Comparison of ENCODE assay signal across 13 cellular contexts in the genomic region with DNA sequence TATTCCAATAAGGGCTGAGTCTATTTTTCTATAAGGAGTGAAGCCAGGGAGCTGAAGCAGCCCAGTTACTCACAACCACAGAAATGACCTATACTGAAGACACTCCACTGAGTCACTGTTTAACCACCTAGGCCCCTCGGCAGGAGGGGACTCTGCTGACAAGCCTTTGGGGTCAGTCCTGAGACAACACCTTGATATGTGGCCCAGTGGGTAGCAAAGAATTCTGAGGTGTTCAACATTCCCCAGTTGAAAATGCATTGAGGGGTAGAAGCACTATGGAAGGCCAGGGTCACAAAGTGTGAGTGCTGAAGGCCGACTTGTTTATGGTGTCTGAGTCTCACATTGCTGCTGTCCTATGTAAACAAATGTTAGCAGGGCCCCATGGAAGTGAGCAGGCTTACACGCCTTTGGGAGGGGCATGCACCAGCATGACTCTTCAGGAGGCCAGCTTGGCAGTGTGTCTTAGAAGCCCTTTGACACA.
DNase-seq lines count a peak whose midpoint lies in the region; ATAC-seq, FAIRE-seq and TF ChIP-seq lines count a peak whose summit lies in the region.
"Had no signal": no experiment of that assay in that cellular context is flagged by ENCODE, and none has a peak within 500 bp of the region (broad histone marks: within the 10 kb centered on the region; RNA-seq: fewer than 3 reads in every experiment).

No MANE protein-coding gene starts in this region.

- no peak for ATAC-seq in HG02870 (IDR thresholded peaks at IDR 0.05; ENCODE audit: unreplicated experiment)
- ATAC-seq: T-cell had no signal

- intact Hi-C loops in adrenal gland (cut with DNase I) = no loop called here

- no peak for TF ChIP-seq POLR2A in adrenal gland (IDR thresholded peaks at IDR 0.05)

- H3K4me3 ChIP-seq in brain microvascular endothelial cell (ENCODE audit: low read depth, low read length) (no peak overlapping the region), liver (ENCODE audit: low read depth in 1 of 3, low read length in 3 of 3) (no peak overlapping the region), adrenal gland (no peak overlapping the region)

- FAIRE-seq in HTR-8/SVneo (lab: Jason Lieb, UNC) = no peak

- no peak for TF ChIP-seq RAD21 in liver (IDR thresholded peaks at IDR 0.05)

- H3K9ac ChIP-seq in liver (ENCODE audit: low read depth in 1 of 2, low read length in 2 of 2) = no peak overlapping the region

- H3K27ac ChIP-seq in brain microvascular endothelial cell = peak overlapping the region; percentile 46
- H3K27ac ChIP-seq in liver (ENCODE audit: low read depth in 1 of 2, low read length in 2 of 2) = no peak overlapping the region
- H3K27ac ChIP-seq in adrenal gland = no peak overlapping the region

- TF ChIP-seq CTCF in brain microvascular endothelial cell (IDR thresholded peaks at IDR 0.05; ENCODE audit: low read depth, low read length, missing control alignments) (no peak), liver (IDR thresholded peaks at IDR 0.05; ENCODE audit: low read depth, low read length, missing input control) (no peak), adrenal gland (IDR thresholded peaks at IDR 0.05) (no peak)

- no peaks in the 10 kb centered on the region for H3K4me1 ChIP-seq in liver (ENCODE audit: control insufficient read depth in 4 of 4, insufficient read depth in 4 of 4, low read length in 3 of 4)
- H3K4me1 ChIP-seq in adrenal gland (replicated peaks in 1 of 2) = no peaks in the 10 kb centered on the region

- no peaks in the 10 kb centered on the region for H3K36me3 ChIP-seq in brain microvascular endothelial cell (replicated peaks)
- no peaks in the 10 kb centered on the region for H3K36me3 ChIP-seq in liver (ENCODE audit: control insufficient read depth in 4 of 4, insufficient read depth in 3 of 4, low read depth in 1 of 4, low read length in 3 of 4)
- H3K36me3 ChIP-seq in adrenal gland (replicated peaks in 1 of 2) = no peaks in the 10 kb centered on the region

- in situ Hi-C loops in brain microvascular endothelial cell (cut with HindIII; ENCODE audit: low pct_ligation_motif_present, low sequenced_read_pairs) = no loop called here

- no peaks in the 10 kb centered on the region for H3K9me3 ChIP-seq in liver (ENCODE audit: control insufficient read depth in 4 of 4, low read length in 3 of 4)
- H3K9me3 ChIP-seq in adrenal gland (replicated peaks in 1 of 3) = no peaks in the 10 kb centered on the region

- 32% methylated on average over 3 of the region's 3 CpGs for WGBS in liver
- WGBS in adrenal gland, 4 donors = 42 to 54% (median 51%) methylated on average over 3 of the region's 3 CpGs

- H3K27me3 ChIP-seq in brain microvascular endothelial cell (replicated peaks) (no peaks in the 10 kb centered on the region), liver (ENCODE audit: control insufficient read depth in 4 of 4, insufficient read depth in 4 of 4, low read length in 3 of 4) (peaks cover 0 to 5% (median 0%) of the 10 kb centered on the region in 4 donors), adrenal gland (no peaks in the 10 kb centered on the region)

- DNase-seq in COLO668 (lab: John Stamatoyannopoulos, UW; ENCODE audit: unreplicated experiment) (peak; percentile 37), HTR-8/SVneo (ENCODE audit: insufficient read length, low spot score) (peak; percentile 15), brain microvascular endothelial cell (peak; percentile 72), adrenal gland (no peak), T-helper 1 cell (no peak)
- no peak for DNase-seq in activated CD4-positive, alpha-beta T cell treated with anti-CD3 and anti-CD28 coated beads, Interleukin-2, amount 50 U/mL, for 48 hours
- DNase-seq: activated CD8-positive, alpha-beta memory T cell treated with anti-CD3 and anti-CD28 coated beads, Interleukin-2, amount 50 U/mL, for 4 hours; caudate nucleus; CD4-positive, CD25-positive, alpha-beta regulatory T cell; NCI-H1694 treated with DMSO at 0.1 percent for 48 hours; T-cell had no signal

TF ChIP-seq in liver, 16 proteins besides CTCF, POLR2A, EP300 and RAD21:
- TF ChIP-seq TAF1 (conservative IDR thresholded peaks at IDR 0.05) (no peak), REST (IDR thresholded peaks at IDR 0.05) (peak; percentile 57), HNF4A (conservative IDR thresholded peaks at IDR 0.05) (no peak), FOXA1 (IDR thresholded peaks at IDR 0.05) (no peak), HNF4G (IDR thresholded peaks at IDR 0.05) (no peak)
- TF ChIP-seq, protein P1, sequence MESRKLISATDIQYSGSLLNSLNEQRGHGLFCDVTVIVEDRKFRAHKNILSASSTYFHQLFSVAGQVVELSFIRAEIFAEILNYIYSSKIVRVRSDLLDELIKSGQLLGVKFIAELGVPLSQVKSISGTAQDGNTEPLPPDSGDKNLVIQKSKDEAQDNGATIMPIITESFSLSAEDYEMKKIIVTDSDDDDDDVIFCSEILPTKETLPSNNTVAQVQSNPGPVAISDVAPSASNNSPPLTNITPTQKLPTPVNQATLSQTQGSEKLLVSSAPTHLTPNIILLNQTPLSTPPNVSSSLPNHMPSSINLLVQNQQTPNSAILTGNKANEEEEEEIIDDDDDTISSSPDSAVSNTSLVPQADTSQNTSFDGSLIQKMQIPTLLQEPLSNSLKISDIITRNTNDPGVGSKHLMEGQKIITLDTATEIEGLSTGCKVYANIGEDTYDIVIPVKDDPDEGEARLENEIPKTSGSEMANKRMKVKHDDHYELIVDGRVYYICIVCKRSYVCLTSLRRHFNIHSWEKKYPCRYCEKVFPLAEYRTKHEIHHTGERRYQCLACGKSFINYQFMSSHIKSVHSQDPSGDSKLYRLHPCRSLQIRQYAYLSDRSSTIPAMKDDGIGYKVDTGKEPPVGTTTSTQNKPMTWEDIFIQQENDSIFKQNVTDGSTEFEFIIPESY (IDR thresholded peaks at IDR 0.05) = no peak

Comparison
In these comparisons a context has a peak if more than half of its experiments do, and no peak if none do; other contexts are left out.
1. DNase-seq: peak in COLO668 (single experiment), HTR-8/SVneo (single experiment) and brain microvascular endothelial cell (single experiment); none in adrenal gland (0 of 7), T-helper 1 cell (0 of 5) and activated CD4-positive, alpha-beta T cell treated with anti-CD3 and anti-CD28 coated beads, Interleukin-2, amount 50 U/mL, for 48 hours (0 of 2).